ENCODE assay signal across 22 cellular contexts in the genomic region with DNA sequence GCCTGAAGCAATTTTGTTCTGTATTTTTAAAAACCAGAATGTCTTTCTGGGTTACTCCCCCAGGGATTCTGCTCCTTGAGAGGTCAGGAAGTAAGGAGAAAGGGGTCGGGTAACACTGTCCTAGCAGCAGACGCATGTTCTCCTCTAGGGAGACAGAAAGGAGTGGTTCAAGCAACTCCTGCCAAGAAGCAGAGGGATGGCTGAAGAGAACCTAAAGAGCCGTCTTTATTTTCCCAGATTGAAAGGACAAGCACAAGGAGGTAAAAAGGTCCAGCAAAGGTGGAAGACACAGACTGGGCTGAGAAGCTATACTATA. TPM values are rescaled to one million over a fixed set of nuclear protein-coding genes. Genes with fewer than 3 reads are reported as not detected.
"Had no signal": no experiment of that assay in that cellular context is flagged by ENCODE, and none has a peak within 500 bp of the region (broad histone marks: within the 10 kb centered on the region; RNA-seq: fewer than 3 reads in every experiment).

No MANE protein-coding gene starts in this region.

- DNase-seq: activated CD4-positive, alpha-beta memory T cell treated with anti-CD3 and anti-CD28 coated beads, Interleukin-2, amount 10 ng/mL, durations not matched to agents 7 days and 5 days; activated CD4-positive, alpha-beta T cell treated with anti-CD3 and anti-CD28 coated beads, Interleukin-2, amount 10 ng/mL, durations not matched to agents 24 days and 14 days; activated CD8-positive, alpha-beta memory T cell treated with anti-CD3 and anti-CD28 coated beads, Interleukin-2, amount 10 ng/mL, durations not matched to agents 7 days and 5 days; activated effector memory CD4-positive, alpha-beta T cell treated with anti-CD3 and anti-CD28 coated beads, Interleukin-2, amount 50 U/mL, for 16 hours; activated naive CD4-positive, alpha-beta T cell treated with anti-CD3 and anti-CD28 coated beads, Interleukin-2, amount 10 ng/mL, durations not matched to agents 7 days and 5 days; activated naive CD8-positive, alpha-beta T cell treated with anti-CD3 and anti-CD28 coated beads, Interleukin-2, amount 50 U/mL, for 24 hours; activated T-cell treated with anti-CD3 and anti-CD28 coated beads for 4 hours; effector CD4-positive, alpha-beta T cell; erythroblast; foreskin fibroblast; hippocampal formation; kidney glomerular epithelial cell; midbrain; natural killer cell; retina; stimulated activated CD4-positive, alpha-beta T cell treated with anti-CD3 and anti-CD28 coated beads, Interleukin-12 subunit alpha, Interleukin-12 subunit beta, amount 100 ng/mL, for 4 hours; stimulated activated CD4-positive, alpha-beta T cell treated with anti-CD3 and anti-CD28 coated beads, Interleukin-4, amount 100 ng/mL, for 4 hours; substantia nigra; tibial artery had no signal

- H3K27ac Mint-ChIP-seq: activated CD4-positive, alpha-beta memory T cell treated with anti-CD3 and anti-CD28 coated beads, Interleukin-2, amount 10 ng/mL, durations not matched to agents 7 days and 5 days; activated CD4-positive, alpha-beta T cell treated with anti-CD3 and anti-CD28 coated beads, Interleukin-2, amount 10 ng/mL, durations not matched to agents 24 days and 14 days; activated CD8-positive, alpha-beta memory T cell treated with anti-CD3 and anti-CD28 coated beads, Interleukin-2, amount 10 ng/mL, durations not matched to agents 7 days and 5 days; activated naive CD4-positive, alpha-beta T cell treated with anti-CD3 and anti-CD28 coated beads, Interleukin-2, amount 10 ng/mL, durations not matched to agents 7 days and 5 days; activated naive CD8-positive, alpha-beta T cell treated with anti-CD3 and anti-CD28 coated beads, Interleukin-2, amount 50 U/mL, for 24 hours; dendritic cell treated with granulocyte-macrophage colony-stimulating factor and Interleukin-4, amounts not matched to agents 40 ng/mL and 50 ng/mL, for 4 days; natural killer cell; stimulated activated naive CD8-positive, alpha-beta T cell treated with anti-CD3 and anti-CD28 coated beads, Interleukin-15, Interleukin-2, amounts not matched to agents 100 ng/mL and 50 ng/mL, for 24 hours had no signal

- H3K27ac ChIP-seq: cardiac muscle cell, tibial artery had no signal

- H3K36me3 Mint-ChIP-seq: activated CD8-positive, alpha-beta memory T cell treated with anti-CD3 and anti-CD28 coated beads, Interleukin-2, amount 10 ng/mL, durations not matched to agents 7 days and 5 days; activated naive CD4-positive, alpha-beta T cell treated with anti-CD3 and anti-CD28 coated beads, Interleukin-2, amount 10 ng/mL, durations not matched to agents 7 days and 5 days; natural killer cell had no signal

- H3K9me3 ChIP-seq: tibial artery had no signal

- ATAC-seq: activated CD8-positive, alpha-beta memory T cell treated with anti-CD3 and anti-CD28 coated beads, Interleukin-2, amount 10 ng/mL, durations not matched to agents 7 days and 5 days; activated naive CD8-positive, alpha-beta T cell treated with anti-CD3 and anti-CD28 coated beads, Interleukin-2, amount 50 U/mL, for 24 hours; natural killer cell had no signal

- H3K27me3 Mint-ChIP-seq: activated CD4-positive, alpha-beta memory T cell treated with anti-CD3 and anti-CD28 coated beads, Interleukin-2, amount 10 ng/mL, durations not matched to agents 7 days and 5 days; activated CD4-positive, alpha-beta T cell treated with anti-CD3 and anti-CD28 coated beads, Interleukin-2, amount 10 ng/mL, durations not matched to agents 24 days and 14 days; activated CD8-positive, alpha-beta memory T cell treated with anti-CD3 and anti-CD28 coated beads, Interleukin-2, amount 10 ng/mL, durations not matched to agents 7 days and 5 days; activated naive CD4-positive, alpha-beta T cell treated with anti-CD3 and anti-CD28 coated beads, Interleukin-2, amount 10 ng/mL, durations not matched to agents 7 days and 5 days; activated naive CD8-positive, alpha-beta T cell treated with anti-CD3 and anti-CD28 coated beads, Interleukin-2, amount 50 U/mL, for 24 hours; dendritic cell treated with granulocyte-macrophage colony-stimulating factor and Interleukin-4, amounts not matched to agents 40 ng/mL and 50 ng/mL, for 4 days; stimulated activated naive CD8-positive, alpha-beta T cell treated with anti-CD3 and anti-CD28 coated beads, Interleukin-15, Interleukin-2, amounts not matched to agents 100 ng/mL and 50 ng/mL, for 24 hours had no signal

- H3K4me3 Mint-ChIP-seq: activated CD4-positive, alpha-beta memory T cell treated with anti-CD3 and anti-CD28 coated beads, Interleukin-2, amount 10 ng/mL, durations not matched to agents 7 days and 5 days; activated CD4-positive, alpha-beta T cell treated with anti-CD3 and anti-CD28 coated beads, Interleukin-2, amount 10 ng/mL, durations not matched to agents 24 days and 14 days; activated CD8-positive, alpha-beta memory T cell treated with anti-CD3 and anti-CD28 coated beads, Interleukin-2, amount 10 ng/mL, durations not matched to agents 7 days and 5 days; activated naive CD4-positive, alpha-beta T cell treated with anti-CD3 and anti-CD28 coated beads, Interleukin-2, amount 10 ng/mL, durations not matched to agents 7 days and 5 days; activated naive CD8-positive, alpha-beta T cell treated with anti-CD3 and anti-CD28 coated beads, Interleukin-2, amount 50 U/mL, for 24 hours; dendritic cell treated with granulocyte-macrophage colony-stimulating factor and Interleukin-4, amounts not matched to agents 40 ng/mL and 50 ng/mL, for 4 days; natural killer cell; stimulated activated naive CD8-positive, alpha-beta T cell treated with anti-CD3 and anti-CD28 coated beads, Interleukin-15, Interleukin-2, amounts not matched to agents 100 ng/mL and 50 ng/mL, for 24 hours had no signal

- H3K4me1 Mint-ChIP-seq: activated CD4-positive, alpha-beta memory T cell treated with anti-CD3 and anti-CD28 coated beads, Interleukin-2, amount 10 ng/mL, durations not matched to agents 7 days and 5 days; activated CD4-positive, alpha-beta T cell treated with anti-CD3 and anti-CD28 coated beads, Interleukin-2, amount 10 ng/mL, durations not matched to agents 24 days and 14 days; activated CD8-positive, alpha-beta memory T cell treated with anti-CD3 and anti-CD28 coated beads, Interleukin-2, amount 10 ng/mL, durations not matched to agents 7 days and 5 days; activated naive CD4-positive, alpha-beta T cell treated with anti-CD3 and anti-CD28 coated beads, Interleukin-2, amount 10 ng/mL, durations not matched to agents 7 days and 5 days; activated naive CD8-positive, alpha-beta T cell treated with anti-CD3 and anti-CD28 coated beads, Interleukin-2, amount 50 U/mL, for 24 hours; natural killer cell had no signal

- H3K4me1 ChIP-seq: tibial artery had no signal

- H3K9me3 Mint-ChIP-seq: activated CD4-positive, alpha-beta memory T cell treated with anti-CD3 and anti-CD28 coated beads, Interleukin-2, amount 10 ng/mL, durations not matched to agents 7 days and 5 days; activated CD4-positive, alpha-beta T cell treated with anti-CD3 and anti-CD28 coated beads, Interleukin-2, amount 10 ng/mL, durations not matched to agents 24 days and 14 days; activated naive CD4-positive, alpha-beta T cell treated with anti-CD3 and anti-CD28 coated beads, Interleukin-2, amount 10 ng/mL, durations not matched to agents 7 days and 5 days; activated naive CD8-positive, alpha-beta T cell treated with anti-CD3 and anti-CD28 coated beads, Interleukin-2, amount 50 U/mL, for 24 hours; dendritic cell treated with granulocyte-macrophage colony-stimulating factor and Interleukin-4, amounts not matched to agents 40 ng/mL and 50 ng/mL, for 4 days; natural killer cell; stimulated activated naive CD8-positive, alpha-beta T cell treated with anti-CD3 and anti-CD28 coated beads, Interleukin-15, Interleukin-2, amounts not matched to agents 100 ng/mL and 50 ng/mL, for 24 hours had no signal

- H3K4me3 ChIP-seq: cardiac muscle cell, tibial artery had no signal

- H3K27me3 ChIP-seq: cardiac muscle cell, tibial artery had no signal

RNA-seq across cellular contexts. Expression of a gene that starts 58.1 kb away (rescaled TPM):
- polyA plus RNA-seq: cardiac muscle cell had no signal
